ENCODE assay signal across 26 cellular contexts in genomic region chr4:126475730-126476129, GRCh38.
A peak's percentile ranks its signal among the peaks of the same experiment; 100 is the strongest.
DNase-seq lines count a peak whose midpoint lies in the region; FAIRE-seq and TF ChIP-seq lines count a peak whose summit lies in the region.
"Had no signal": no experiment of that assay in that cellular context is flagged by ENCODE, and none has a peak within 500 bp of the region (broad histone marks: within the 10 kb centered on the region; RNA-seq: fewer than 3 reads in every experiment).

No MANE protein-coding gene starts in this region.

- no peak overlapping the region for H2AFZ ChIP-seq in mammary epithelial cell (ENCODE audit: low read depth, low read length)

- H3K27ac ChIP-seq in mammary epithelial cell (ENCODE audit: insufficient read depth, low read depth, low read length) (no peak overlapping the region), breast epithelium (no peak overlapping the region), left ventricle myocardium inferior (replicated peaks) (no peak overlapping the region)
- H3K27ac ChIP-seq: 22Rv1; A549; BLaER1 treated with 17β-estradiol and CSF1 and Interleukin-3, amounts not matched to agents 10 nM and 100 nM; C4-2B had no signal

- peak overlapping the region; percentile 20 for H3K27ac Mint-ChIP-seq in glutamatergic neuron (ENCODE audit: unreplicated experiment)
- H3K27ac Mint-ChIP-seq: B cell; CD4-positive, alpha-beta T cell; CD8-positive, alpha-beta T cell had no signal

- no peaks in the 10 kb centered on the region for H3K27me3 ChIP-seq in mammary epithelial cell (ENCODE audit: insufficient read depth, low read length)
- H3K27me3 ChIP-seq in breast epithelium: no peaks in the 10 kb centered on the region
- no peaks in the 10 kb centered on the region for H3K27me3 ChIP-seq in bronchial epithelial cell (ENCODE audit: control insufficient read depth, insufficient read depth, low read length)
- no peaks in the 10 kb centered on the region for H3K27me3 ChIP-seq in left ventricle myocardium inferior (ENCODE audit: low read depth)
- H3K27me3 ChIP-seq: BLaER1 treated with 17β-estradiol and CSF1 and Interleukin-3, amounts not matched to agents 10 nM and 100 nM had no signal

- no peak overlapping the region for H3K4me3 ChIP-seq in mammary epithelial cell (replicated peaks in 1 of 3; ENCODE audit: insufficient read depth in 1 of 3, low read depth in 2 of 3, low read length in 3 of 3)
- H3K4me3 ChIP-seq in breast epithelium: no peak overlapping the region
- no peak overlapping the region for H3K4me3 ChIP-seq in bronchial epithelial cell (ENCODE audit: low read depth, low read length)
- no peak overlapping the region for H3K4me3 ChIP-seq in left ventricle myocardium inferior
- H3K4me3 ChIP-seq: A549; BLaER1 treated with 17β-estradiol and CSF1 and Interleukin-3, amounts not matched to agents 10 nM and 100 nM; GM12878 had no signal

- intact Hi-C loops in mammary epithelial cell (cut with micrococcal nuclease) (no loop called here), breast epithelium (cut with DNase I; ENCODE audit: low total_unique reads) (no loop called here), left ventricle myocardium inferior (cut with micrococcal nuclease) (no loop called here)

- no peaks in the 10 kb centered on the region for H3K9me3 ChIP-seq in mammary epithelial cell (replicated peaks; ENCODE audit: insufficient read depth, low read length)
- H3K9me3 ChIP-seq in breast epithelium: peaks cover 0 to 11% of the 10 kb centered on the region in 2 donors
- H3K9me3 ChIP-seq in left ventricle myocardium inferior (replicated peaks): peaks cover 31% of the 10 kb centered on the region
- H3K9me3 ChIP-seq: A549, Caco-2 had no signal

- H3K4me2 ChIP-seq in mammary epithelial cell (ENCODE audit: insufficient read depth, low read depth, low read length): no peak overlapping the region
- H3K4me2 ChIP-seq: A549; BLaER1 treated with 17β-estradiol and CSF1 and Interleukin-3, amounts not matched to agents 10 nM and 100 nM had no signal

- H3K9ac ChIP-seq in mammary epithelial cell (ENCODE audit: insufficient read depth, low read length): no peak overlapping the region
- H3K9ac ChIP-seq: BLaER1 treated with 17β-estradiol and CSF1 and Interleukin-3, amounts not matched to agents 10 nM and 100 nM had no signal

- H3K4me3 Mint-ChIP-seq in glutamatergic neuron (ENCODE audit: unreplicated experiment): no peak overlapping the region
- H3K4me3 Mint-ChIP-seq: B cell; CD4-positive, alpha-beta T cell; CD8-positive, alpha-beta T cell had no signal

- H3K36me3 ChIP-seq in mammary epithelial cell (ENCODE audit: insufficient read depth, low read length): no peaks in the 10 kb centered on the region
- no peaks in the 10 kb centered on the region for H3K36me3 ChIP-seq in breast epithelium
- no peaks in the 10 kb centered on the region for H3K36me3 ChIP-seq in bronchial epithelial cell (ENCODE audit: control insufficient read depth, insufficient read depth, low read length)
- H3K36me3 ChIP-seq in left ventricle myocardium inferior: no peaks in the 10 kb centered on the region
- H3K36me3 ChIP-seq: BLaER1 treated with 17β-estradiol and CSF1 and Interleukin-3, amounts not matched to agents 10 nM and 100 nM had no signal

- no peaks in the 10 kb centered on the region for H3K4me1 Mint-ChIP-seq in glutamatergic neuron (ENCODE audit: low read depth, unreplicated experiment)
- H3K4me1 Mint-ChIP-seq: B cell had no signal

- no peak for FAIRE-seq in bronchial epithelial cell (lab: Jason Lieb, UNC)
- FAIRE-seq: A549, D721Med, GM12878, GM12892, GM18507, GM19239 had no signal

- 63% methylated on average over 2 of the region's 2 CpGs for WGBS in mammary epithelial cell (ENCODE audit: low coverage, missing lambda C conversion rate)

- no peaks in the 10 kb centered on the region for H3K79me2 ChIP-seq in mammary epithelial cell (ENCODE audit: insufficient read depth, low read length)

- DNase-seq in mammary epithelial cell (peak; percentile 2), breast epithelium (ENCODE audit: low spot score in 2 of 2) (no peak), bronchial epithelial cell (ENCODE audit: low read depth) (peak; percentile 5), glutamatergic neuron (no peak), SW480 (ENCODE audit: low spot score) (no peak), left ventricle myocardium inferior (no peak), DMS53 treated with DMSO at 0.1 percent for 48 hours (lab: John Stamatoyannopoulos, UW; ENCODE audit: unreplicated experiment) (no peak)
- DNase-seq: AML-193; Caco-2; Calu3; CD4-positive, alpha-beta T cell; CD8-positive, alpha-beta T cell; DMS79; DND-41; EL; GDM1 had no signal

- TF ChIP-seq CTCF in mammary epithelial cell (conservative IDR thresholded peaks at IDR 0.05 in 1 of 2, IDR thresholded peaks at IDR 0.05 in 1 of 2; ENCODE audit: extremely low read depth in 1 of 2, insufficient read depth in 1 of 2, low read depth in 1 of 2, low read length in 2 of 2): no peak
- no peak for TF ChIP-seq CTCF in breast epithelium (IDR thresholded peaks at IDR 0.05)
- TF ChIP-seq CTCF in bronchial epithelial cell (IDR thresholded peaks at IDR 0.05; ENCODE audit: insufficient read depth, low read length, severe bottlenecking): no peak
- TF ChIP-seq CTCF in glutamatergic neuron (IDR thresholded peaks at IDR 0.05; ENCODE audit: partially characterized antibody, unreplicated experiment): no peak
- TF ChIP-seq CTCF in left ventricle myocardium inferior (IDR thresholded peaks at IDR 0.05; ENCODE audit: borderline replicate concordance): no peak

- H3K4me1 ChIP-seq in mammary epithelial cell (ENCODE audit: insufficient read depth, low read length) (no peaks in the 10 kb centered on the region), breast epithelium (no peaks in the 10 kb centered on the region), left ventricle myocardium inferior (no peaks in the 10 kb centered on the region)
- H3K4me1 ChIP-seq: A549; BLaER1 treated with 17β-estradiol and CSF1 and Interleukin-3, amounts not matched to agents 10 nM and 100 nM; Caco-2 had no signal

- no peak for TF ChIP-seq POLR2A in breast epithelium (IDR thresholded peaks at IDR 0.05)

- CTCF ChIA-PET in mammary epithelial cell (lab: Charles Lee; ENCODE audit: low non-redundant PET): no interaction called here

- in situ Hi-C loops in mammary epithelial cell (cut with MboI; ENCODE audit: low sequenced_read_pairs in 2 of 2): no loop called here

- H3K27me3 Mint-ChIP-seq in glutamatergic neuron (ENCODE audit: unreplicated experiment): no peaks in the 10 kb centered on the region
- H3K27me3 Mint-ChIP-seq: B cell; CD4-positive, alpha-beta T cell had no signal

- peaks cover 3% of the 10 kb centered on the region for H3K9me3 Mint-ChIP-seq in glutamatergic neuron (ENCODE audit: unreplicated experiment)

- no TSS peak for BruUV-seq in mammary epithelial cell (replicated peaks; lab: Mats Ljungman, UMichigan)

- H4K20me1 ChIP-seq in mammary epithelial cell (ENCODE audit: insufficient read depth, low read length): no peaks in the 10 kb centered on the region
- H4K20me1 ChIP-seq: BLaER1 treated with 17β-estradiol and CSF1 and Interleukin-3, amounts not matched to agents 10 nM and 100 nM had no signal

- peaks cover 7% of the 10 kb centered on the region for H3K36me3 Mint-ChIP-seq in glutamatergic neuron (ENCODE audit: unreplicated experiment)
- H3K36me3 Mint-ChIP-seq: CD8-positive, alpha-beta T cell had no signal

- dilution Hi-C loops in mammary epithelial cell (cut with HindIII; ENCODE audit: low sequenced_read_pairs): no loop called here

Comparison
In these comparisons a context has a peak if more than half of its experiments do, and no peak if none do; other contexts are left out.
1. DNase-seq: peak in mammary epithelial cell (single experiment) and bronchial epithelial cell (single experiment); none in breast epithelium (0 of 2), glutamatergic neuron (single experiment), SW480 (single experiment), left ventricle myocardium inferior (single experiment) and DMS53 treated with DMSO at 0.1 percent for 48 hours (single experiment).